ENCODE assay signal across 1 cellular context in the genomic region with DNA sequence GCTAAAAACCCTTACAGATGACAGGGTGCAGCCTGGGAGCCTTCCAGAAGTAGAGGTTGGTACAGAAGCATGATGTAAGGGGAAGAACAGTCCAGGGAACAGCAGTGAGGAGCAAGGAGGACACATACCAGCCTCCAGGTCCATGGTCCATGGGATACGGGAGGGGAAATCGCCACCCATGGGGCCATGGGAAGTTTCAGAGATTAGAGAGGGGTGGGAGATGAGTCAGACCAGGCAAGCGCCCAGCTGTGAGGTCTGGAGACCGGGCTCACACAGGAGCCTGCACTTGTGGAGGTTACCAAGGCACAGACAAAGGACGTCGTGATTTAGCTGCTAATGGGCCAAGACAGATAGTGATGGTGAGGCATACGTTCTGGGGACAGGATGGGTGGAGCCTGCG.
TF ChIP-seq lines count a peak whose summit lies in the region.

No MANE protein-coding gene starts in this region.

TF ChIP-seq in SK-N-SH, 30 proteins besides CTCF, POLR2A, EP300 and RAD21 (continued from another document):
- TF ChIP-seq RXRA (IDR thresholded peaks at IDR 0.05; ENCODE audit: borderline replicate concordance, low read depth), result no peak
- TF ChIP-seq EZH2phosphoT487 (IDR thresholded peaks at IDR 0.05; ENCODE audit: borderline replicate concordance, low read depth), result no peak
- TF ChIP-seq FOXJ3 (CRISPR knock-in tag; IDR thresholded peaks at IDR 0.05), result no peak
- no peak for TF ChIP-seq ELF1 (IDR thresholded peaks at IDR 0.05)
- TF ChIP-seq GABPA (IDR thresholded peaks at IDR 0.05; ENCODE audit: low read depth), result no peak
- no peak for TF ChIP-seq GATA2 (CRISPR knock-in tag; IDR thresholded peaks at IDR 0.05)
- TF ChIP-seq, protein P1, sequence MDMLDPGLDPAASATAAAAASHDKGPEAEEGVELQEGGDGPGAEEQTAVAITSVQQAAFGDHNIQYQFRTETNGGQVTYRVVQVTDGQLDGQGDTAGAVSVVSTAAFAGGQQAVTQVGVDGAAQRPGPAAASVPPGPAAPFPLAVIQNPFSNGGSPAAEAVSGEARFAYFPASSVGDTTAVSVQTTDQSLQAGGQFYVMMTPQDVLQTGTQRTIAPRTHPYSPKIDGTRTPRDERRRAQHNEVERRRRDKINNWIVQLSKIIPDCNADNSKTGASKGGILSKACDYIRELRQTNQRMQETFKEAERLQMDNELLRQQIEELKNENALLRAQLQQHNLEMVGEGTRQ (IDR thresholded peaks at IDR 0.05; ENCODE audit: borderline replicate concordance, low read depth, low read length), result no peak
- no peak for TF ChIP-seq TCF12 (IDR thresholded peaks at IDR 0.05)
- TF ChIP-seq RFX5 (IDR thresholded peaks at IDR 0.05; ENCODE audit: low read length), result no peak
- no peak for TF ChIP-seq POLR2AphosphoS5 (IDR thresholded peaks at IDR 0.05; ENCODE audit: low read depth, low read length)
- no peak for TF ChIP-seq NRF1 (IDR thresholded peaks at IDR 0.05; ENCODE audit: low read depth, low read length)
